Comparison of ENCODE assay signal across 18 cellular contexts in the genomic region with DNA sequence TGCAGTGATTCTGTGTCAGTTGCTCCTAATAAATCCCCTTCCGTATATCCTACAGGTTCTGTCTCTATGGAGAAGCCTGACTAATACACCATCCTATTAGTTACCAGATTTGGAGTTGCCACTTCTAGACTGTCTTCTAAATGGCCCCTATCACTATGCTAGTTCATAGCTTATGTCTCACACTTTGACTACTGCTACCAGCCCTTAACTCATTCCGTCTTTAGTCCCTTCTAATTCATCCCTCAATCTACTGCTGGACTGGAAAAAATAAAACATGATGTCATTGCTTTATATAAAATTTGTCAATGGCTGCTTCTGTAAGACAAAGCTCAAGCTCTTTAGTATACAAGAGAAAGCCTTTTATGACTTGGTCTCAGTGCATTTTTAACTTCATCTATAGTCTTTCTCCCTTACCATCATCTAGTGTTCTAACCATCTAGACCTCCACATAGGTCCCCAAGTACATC.
DNase-seq lines count a peak whose midpoint lies in the region; ATAC-seq and TF ChIP-seq lines count a peak whose summit lies in the region.
"Had no signal": no experiment of that assay in that cellular context is flagged by ENCODE, and none has a peak within 500 bp of the region (broad histone marks: within the 10 kb centered on the region; RNA-seq: fewer than 3 reads in every experiment).

No MANE protein-coding gene starts in this region.

- CTCF ChIA-PET in HEK293 (lab: Yijun Ruan, JAX) = no interaction called here

- H3K9ac ChIP-seq in mesendoderm (ENCODE audit: low read length) = no peak overlapping the region
- H3K9ac ChIP-seq: KMS-11 had no signal

- H3K4me2 ChIP-seq in mesendoderm (ENCODE audit: low read length) = no peak overlapping the region
- H3K4me2 ChIP-seq: KMS-11 had no signal

- peak overlapping the region; percentile 45 for H3K4ac ChIP-seq in mesendoderm (ENCODE audit: low read depth, low read length)

- no peak overlapping the region for H3K18ac ChIP-seq in mesendoderm (ENCODE audit: low read length)

- H3K27ac ChIP-seq in HEK293 (ENCODE audit: extremely low read depth, low read depth, low read length) = no peak overlapping the region
- no peak overlapping the region for H3K27ac ChIP-seq in mesendoderm (ENCODE audit: low read depth, low read length)
- H3K27ac ChIP-seq in effector memory CD4-positive, alpha-beta T cell (ENCODE audit: insufficient read depth, low read length, poor library complexity, severe bottlenecking) = no peak overlapping the region
- H3K27ac ChIP-seq in WERI-Rb-1 = no peak overlapping the region
- H3K27ac ChIP-seq: KMS-11 had no signal

- H3K27me3 Mint-ChIP-seq in activated naive CD8-positive, alpha-beta T cell treated with anti-CD3 and anti-CD28 coated beads for 36 hours = no peaks in the 10 kb centered on the region
- no peaks in the 10 kb centered on the region for H3K27me3 Mint-ChIP-seq in activated naive CD8-positive, alpha-beta T cell treated with anti-CD3 and anti-CD28 coated beads, Interleukin-2, amount 50 U/mL, for 24 hours
- no peaks in the 10 kb centered on the region for H3K27me3 Mint-ChIP-seq in central memory CD8-positive, alpha-beta T cell
- H3K27me3 Mint-ChIP-seq: B cell had no signal

- peaks cover 34% of the 10 kb centered on the region for H3K4me1 Mint-ChIP-seq in activated naive CD8-positive, alpha-beta T cell treated with anti-CD3 and anti-CD28 coated beads for 36 hours
- H3K4me1 Mint-ChIP-seq in activated naive CD8-positive, alpha-beta T cell treated with anti-CD3 and anti-CD28 coated beads, Interleukin-2, amount 50 U/mL, for 24 hours = peaks cover 44% of the 10 kb centered on the region
- H3K4me1 Mint-ChIP-seq in central memory CD8-positive, alpha-beta T cell = peaks cover 57% of the 10 kb centered on the region

- H3K4me3 Mint-ChIP-seq in activated naive CD8-positive, alpha-beta T cell treated with anti-CD3 and anti-CD28 coated beads for 36 hours = no peak overlapping the region
- no peak overlapping the region for H3K4me3 Mint-ChIP-seq in activated naive CD8-positive, alpha-beta T cell treated with anti-CD3 and anti-CD28 coated beads, Interleukin-2, amount 50 U/mL, for 24 hours
- no peak overlapping the region for H3K4me3 Mint-ChIP-seq in central memory CD8-positive, alpha-beta T cell
- H3K4me3 Mint-ChIP-seq: B cell had no signal

- H3K4me3 ChIP-seq in HEK293 (ENCODE audit: low read depth, low read length) = no peak overlapping the region
- H3K4me3 ChIP-seq in mesendoderm (ENCODE audit: low read length) = no peak overlapping the region
- no peak overlapping the region for H3K4me3 ChIP-seq in effector memory CD4-positive, alpha-beta T cell (ENCODE audit: insufficient read depth, low read depth, low read length, poor library complexity, severe bottlenecking)
- no peak overlapping the region for H3K4me3 ChIP-seq in WERI-Rb-1 (ENCODE audit: low read depth, low read length)

- no peaks in the 10 kb centered on the region for H3K79me2 ChIP-seq in mesendoderm (ENCODE audit: control insufficient read depth, insufficient read depth, low read length)

- no peak overlapping the region for H2BK5ac ChIP-seq in mesendoderm (ENCODE audit: low read length)

- H3K27me3 ChIP-seq in mesendoderm (ENCODE audit: insufficient read depth, low read length, poor library complexity) (no peaks in the 10 kb centered on the region), WERI-Rb-1 (ENCODE audit: insufficient read depth, low read depth, severe bottlenecking) (no peaks in the 10 kb centered on the region)
- H3K27me3 ChIP-seq in effector memory CD4-positive, alpha-beta T cell (replicated peaks; ENCODE audit: control insufficient read depth, insufficient read depth, low read length, poor library complexity, severe bottlenecking) = no peaks in the 10 kb centered on the region

- no peak overlapping the region for H2BK120ac ChIP-seq in mesendoderm (ENCODE audit: low read depth, low read length)

- no peak for DNase-seq in activated naive CD8-positive, alpha-beta T cell treated with anti-CD3 and anti-CD28 coated beads for 36 hours
- no peak for DNase-seq in activated naive CD8-positive, alpha-beta T cell treated with anti-CD3 and anti-CD28 coated beads, Interleukin-2, amount 50 U/mL, for 24 hours
- no peak for DNase-seq in central memory CD8-positive, alpha-beta T cell (ENCODE audit: low spot score in 2 of 2)
- DNase-seq in mesendoderm (no peak), hepatic stellate cell (ENCODE audit: low spot score) (no peak), WERI-Rb-1 (no peak)
- no peak for DNase-seq in effector memory CD4-positive, alpha-beta T cell
- DNase-seq: COR-L47, GDM1, H7, NCI-H1048, NCI-H1436, NCI-H1930, NCI-H226, NCI-H524 treated with DMSO at 0.1 percent for 48 hours had no signal

- peak overlapping the region; percentile 12 for H3K27ac Mint-ChIP-seq in activated naive CD8-positive, alpha-beta T cell treated with anti-CD3 and anti-CD28 coated beads for 36 hours
- no peak overlapping the region for H3K27ac Mint-ChIP-seq in activated naive CD8-positive, alpha-beta T cell treated with anti-CD3 and anti-CD28 coated beads, Interleukin-2, amount 50 U/mL, for 24 hours
- H3K27ac Mint-ChIP-seq in central memory CD8-positive, alpha-beta T cell (ENCODE audit: low read depth) = peak overlapping the region; percentile 69
- H3K27ac Mint-ChIP-seq: B cell had no signal

- H3K9me3 Mint-ChIP-seq in activated naive CD8-positive, alpha-beta T cell treated with anti-CD3 and anti-CD28 coated beads for 36 hours = peaks cover 17% of the 10 kb centered on the region
- peaks cover 17% of the 10 kb centered on the region for H3K9me3 Mint-ChIP-seq in activated naive CD8-positive, alpha-beta T cell treated with anti-CD3 and anti-CD28 coated beads, Interleukin-2, amount 50 U/mL, for 24 hours
- H3K9me3 Mint-ChIP-seq in central memory CD8-positive, alpha-beta T cell = no peaks in the 10 kb centered on the region

- H3K79me1 ChIP-seq in mesendoderm (ENCODE audit: low read length) = peaks cover 7% of the 10 kb centered on the region

- H3K9me3 ChIP-seq in HEK293 (ENCODE audit: control insufficient read depth, insufficient read depth, low read depth, low read length) (no peaks in the 10 kb centered on the region), WERI-Rb-1 (ENCODE audit: severe bottlenecking) (peaks cover 7% of the 10 kb centered on the region)
- H3K9me3 ChIP-seq in effector memory CD4-positive, alpha-beta T cell (ENCODE audit: control insufficient read depth, low read length) = no peaks in the 10 kb centered on the region

- POLR2A ChIA-PET in HEK293 (lab: Yijun Ruan, JAX) = no interaction called here

- no peak overlapping the region for H4K5ac ChIP-seq in mesendoderm (ENCODE audit: low read length)

- peaks cover 54% of the 10 kb centered on the region for H3K36me3 Mint-ChIP-seq in activated naive CD8-positive, alpha-beta T cell treated with anti-CD3 and anti-CD28 coated beads for 36 hours
- peaks cover 60% of the 10 kb centered on the region for H3K36me3 Mint-ChIP-seq in activated naive CD8-positive, alpha-beta T cell treated with anti-CD3 and anti-CD28 coated beads, Interleukin-2, amount 50 U/mL, for 24 hours (ENCODE audit: low read depth)
- H3K36me3 Mint-ChIP-seq in central memory CD8-positive, alpha-beta T cell (ENCODE audit: insufficient read depth) = peaks cover 10% of the 10 kb centered on the region

- H2AK5ac ChIP-seq in mesendoderm (ENCODE audit: low read length) = no peak overlapping the region

- ATAC-seq in activated naive CD8-positive, alpha-beta T cell treated with anti-CD3 and anti-CD28 coated beads, Interleukin-2, amount 50 U/mL, for 24 hours = no peak
- ATAC-seq in central memory CD8-positive, alpha-beta T cell (replicated peaks; ENCODE audit: extremely low read depth, poor library complexity, severe bottlenecking) = no peak

- no peak overlapping the region for H2BK15ac ChIP-seq in mesendoderm (replicated peaks; ENCODE audit: low read depth)

- H4K8ac ChIP-seq in mesendoderm (ENCODE audit: low read depth, low read length) = no peak overlapping the region

- no peaks in the 10 kb centered on the region for H3K4me1 ChIP-seq in HEK293 (ENCODE audit: control insufficient read depth, insufficient read depth, low read length)
- H3K4me1 ChIP-seq in mesendoderm (ENCODE audit: control insufficient read depth, low read depth, low read length) = no peaks in the 10 kb centered on the region
- H3K4me1 ChIP-seq in effector memory CD4-positive, alpha-beta T cell (ENCODE audit: control insufficient read depth, insufficient read depth, low read length, poor library complexity, severe bottlenecking) = no peaks in the 10 kb centered on the region

- TF ChIP-seq CTCF in HEK293 (tag by site-specific recombination; IDR thresholded peaks at IDR 0.05) = no peak
- no peak for TF ChIP-seq CTCF in WERI-Rb-1 (IDR thresholded peaks at IDR 0.05; ENCODE audit: low read depth, low read length)

- peaks cover 7 to 22% of the 10 kb centered on the region in 2 experiments for H3K36me3 ChIP-seq in HEK293 (ENCODE audit: control insufficient read depth in 2 of 2, insufficient read depth in 1 of 2, low read length in 2 of 2)
- H3K36me3 ChIP-seq in mesendoderm (ENCODE audit: control insufficient read depth, insufficient read depth, low read length) = no peaks in the 10 kb centered on the region
- peaks cover 14% of the 10 kb centered on the region for H3K36me3 ChIP-seq in effector memory CD4-positive, alpha-beta T cell (ENCODE audit: control insufficient read depth, insufficient read depth, low read length)
- H3K36me3 ChIP-seq in WERI-Rb-1 = peaks cover 28% of the 10 kb centered on the region

- no peak overlapping the region for H3K23ac ChIP-seq in mesendoderm (ENCODE audit: low read length)

- H3K56ac ChIP-seq in mesendoderm (ENCODE audit: low read length) = no peak overlapping the region

- no CpG with 5 or more reads among the region's 2 CpGs for WGBS in mesendoderm (ENCODE audit: extremely low coverage, insufficient coverage, low lambda C conversion rate)

TF ChIP-seq in HEK293, 187 proteins besides CTCF, POLR2A, EP300 and RAD21 (continues in another document):
- no peak for TF ChIP-seq PATZ1 (tag by site-specific recombination; IDR thresholded peaks at IDR 0.05)
